In the genomic region with DNA sequence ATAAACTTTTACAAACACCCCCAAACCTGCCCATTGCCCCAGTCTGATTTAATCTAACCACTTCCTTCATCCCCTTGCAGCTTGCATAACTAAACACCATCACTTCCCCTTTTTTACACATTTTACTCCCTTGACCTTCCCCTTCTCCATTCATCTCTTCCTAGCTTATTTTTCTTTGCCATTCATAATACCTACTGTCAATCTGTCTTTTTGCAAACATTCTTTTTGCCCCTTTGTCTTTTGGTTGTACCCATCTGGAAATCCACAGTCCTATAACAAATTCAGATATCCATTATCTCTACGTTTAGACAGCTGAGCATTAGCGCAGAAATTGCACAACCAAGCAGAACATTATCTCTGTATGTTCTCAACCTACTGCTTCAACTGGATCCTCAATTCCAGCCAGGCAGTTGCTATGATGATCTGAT, we compare ENCODE assay signal across 10 cellular contexts. TPM values are rescaled to one million over a fixed set of nuclear protein-coding genes. Genes with fewer than 3 reads are reported as not detected.
DNase-seq lines count a peak whose midpoint lies in the region; ATAC-seq and TF ChIP-seq lines count a peak whose summit lies in the region.
"Had no signal": no experiment of that assay in that cellular context is flagged by ENCODE, and none has a peak within 500 bp of the region (broad histone marks: within the 10 kb centered on the region; RNA-seq: fewer than 3 reads in every experiment).

No MANE protein-coding gene starts in this region.

- no peak for DNase-seq in activated CD8-positive, alpha-beta T cell treated with anti-CD3 and anti-CD28 coated beads, Interleukin-2, amount 10 ng/mL, durations not matched to agents 7 days and 5 days
- DNase-seq in activated CD8-positive, alpha-beta T cell treated with anti-CD3 and anti-CD28 coated beads for 36 hours = no peak
- peak; percentile 76 for DNase-seq in OCI-M2 (lab: John Stamatoyannopoulos, UW; ENCODE audit: unreplicated experiment)
- no peak for DNase-seq in NCI-H774 (lab: John Stamatoyannopoulos, UW)
- no peak for DNase-seq in chondrocyte (ENCODE audit: low spot score)
- no peak for DNase-seq in T-helper 2 cell
- DNase-seq: activated naive CD4-positive, alpha-beta T cell treated with anti-CD3 and anti-CD28 coated beads, Interleukin-2, amount 10 ng/mL, durations not matched to agents 7 days and 5 days; effector memory CD4-positive, alpha-beta T cell had no signal

- no peak for TF ChIP-seq CTCF in activated CD8-positive, alpha-beta T cell treated with anti-CD3 and anti-CD28 coated beads for 36 hours (IDR thresholded peaks at IDR 0.05)
- TF ChIP-seq CTCF in chondrocyte (IDR thresholded peaks at IDR 0.05) = no peak

- H3K36me3 Mint-ChIP-seq in activated CD8-positive, alpha-beta T cell treated with anti-CD3 and anti-CD28 coated beads, Interleukin-2, amount 10 ng/mL, durations not matched to agents 7 days and 5 days (ENCODE audit: low read depth) = no peaks in the 10 kb centered on the region
- no peaks in the 10 kb centered on the region for H3K36me3 Mint-ChIP-seq in activated CD8-positive, alpha-beta T cell treated with anti-CD3 and anti-CD28 coated beads for 36 hours (ENCODE audit: low read depth)
- H3K36me3 Mint-ChIP-seq in chondrocyte (ENCODE audit: low read depth) = no peaks in the 10 kb centered on the region
- H3K36me3 Mint-ChIP-seq: activated naive CD4-positive, alpha-beta T cell treated with anti-CD3 and anti-CD28 coated beads, Interleukin-2, amount 10 ng/mL, durations not matched to agents 7 days and 5 days had no signal

- CTCF ChIA-PET in activated CD8-positive, alpha-beta T cell treated with anti-CD3 and anti-CD28 coated beads, Interleukin-2, amount 10 ng/mL, durations not matched to agents 7 days and 5 days (lab: Charles Lee) = no interaction called here
- CTCF ChIA-PET in activated CD8-positive, alpha-beta T cell treated with anti-CD3 and anti-CD28 coated beads for 36 hours (lab: Charles Lee) = no interaction called here

- POLR2A ChIA-PET in activated CD8-positive, alpha-beta T cell treated with anti-CD3 and anti-CD28 coated beads, Interleukin-2, amount 10 ng/mL, durations not matched to agents 7 days and 5 days (lab: Charles Lee) = no interaction called here
- POLR2A ChIA-PET in activated CD8-positive, alpha-beta T cell treated with anti-CD3 and anti-CD28 coated beads for 36 hours (lab: Charles Lee) = interaction anchor here (1.0 kb wide), 1 partner anchor 13 kb away, joined by 3 read pairs; no protein-coding TSS in a partner anchor

- peak overlapping the region; percentile 6 for H3K27ac Mint-ChIP-seq in activated CD8-positive, alpha-beta T cell treated with anti-CD3 and anti-CD28 coated beads, Interleukin-2, amount 10 ng/mL, durations not matched to agents 7 days and 5 days
- H3K27ac Mint-ChIP-seq in activated CD8-positive, alpha-beta T cell treated with anti-CD3 and anti-CD28 coated beads for 36 hours = no peak overlapping the region
- H3K27ac Mint-ChIP-seq in chondrocyte (ENCODE audit: unreplicated experiment) = no peak overlapping the region
- H3K27ac Mint-ChIP-seq: activated naive CD4-positive, alpha-beta T cell treated with anti-CD3 and anti-CD28 coated beads, Interleukin-2, amount 10 ng/mL, durations not matched to agents 7 days and 5 days had no signal

- peak; percentile 44 for ATAC-seq in activated CD8-positive, alpha-beta T cell treated with anti-CD3 and anti-CD28 coated beads, Interleukin-2, amount 10 ng/mL, durations not matched to agents 7 days and 5 days
- ATAC-seq in activated CD8-positive, alpha-beta T cell treated with anti-CD3 and anti-CD28 coated beads for 36 hours = no peak
- peak; percentile 85 for ATAC-seq in HG03095 (IDR thresholded peaks at IDR 0.05; ENCODE audit: unreplicated experiment)
- ATAC-seq in GM21423 (IDR thresholded peaks at IDR 0.05; ENCODE audit: unreplicated experiment) = no peak

- H3K9me3 Mint-ChIP-seq in activated CD8-positive, alpha-beta T cell treated with anti-CD3 and anti-CD28 coated beads, Interleukin-2, amount 10 ng/mL, durations not matched to agents 7 days and 5 days (ENCODE audit: insufficient read depth) = peaks cover 5% of the 10 kb centered on the region
- no peaks in the 10 kb centered on the region for H3K9me3 Mint-ChIP-seq in activated CD8-positive, alpha-beta T cell treated with anti-CD3 and anti-CD28 coated beads for 36 hours
- peaks cover 9% of the 10 kb centered on the region for H3K9me3 Mint-ChIP-seq in chondrocyte (ENCODE audit: low read depth)
- H3K9me3 Mint-ChIP-seq: activated naive CD4-positive, alpha-beta T cell treated with anti-CD3 and anti-CD28 coated beads, Interleukin-2, amount 10 ng/mL, durations not matched to agents 7 days and 5 days had no signal

- H3K4me1 Mint-ChIP-seq in activated CD8-positive, alpha-beta T cell treated with anti-CD3 and anti-CD28 coated beads, Interleukin-2, amount 10 ng/mL, durations not matched to agents 7 days and 5 days (ENCODE audit: low read depth) = peaks cover 18% of the 10 kb centered on the region
- peaks cover 11% of the 10 kb centered on the region for H3K4me1 Mint-ChIP-seq in activated CD8-positive, alpha-beta T cell treated with anti-CD3 and anti-CD28 coated beads for 36 hours (ENCODE audit: low read depth)
- H3K4me1 Mint-ChIP-seq in chondrocyte (ENCODE audit: low read depth) = no peaks in the 10 kb centered on the region

- no peak overlapping the region for H3K4me3 Mint-ChIP-seq in activated CD8-positive, alpha-beta T cell treated with anti-CD3 and anti-CD28 coated beads, Interleukin-2, amount 10 ng/mL, durations not matched to agents 7 days and 5 days
- H3K4me3 Mint-ChIP-seq in activated CD8-positive, alpha-beta T cell treated with anti-CD3 and anti-CD28 coated beads for 36 hours = no peak overlapping the region
- H3K4me3 Mint-ChIP-seq in chondrocyte (ENCODE audit: unreplicated experiment) = no peak overlapping the region
- H3K4me3 Mint-ChIP-seq: activated naive CD4-positive, alpha-beta T cell treated with anti-CD3 and anti-CD28 coated beads, Interleukin-2, amount 10 ng/mL, durations not matched to agents 7 days and 5 days had no signal

- H3K27me3 Mint-ChIP-seq in activated CD8-positive, alpha-beta T cell treated with anti-CD3 and anti-CD28 coated beads, Interleukin-2, amount 10 ng/mL, durations not matched to agents 7 days and 5 days (ENCODE audit: low read depth) = peaks cover 30% of the 10 kb centered on the region
- peaks cover 11% of the 10 kb centered on the region for H3K27me3 Mint-ChIP-seq in activated CD8-positive, alpha-beta T cell treated with anti-CD3 and anti-CD28 coated beads for 36 hours
- peaks cover 9% of the 10 kb centered on the region for H3K27me3 Mint-ChIP-seq in chondrocyte (ENCODE audit: low read depth)

- intact Hi-C loops in activated CD8-positive, alpha-beta T cell treated with anti-CD3 and anti-CD28 coated beads for 36 hours (cut with micrococcal nuclease) = no loop called here

RNA-seq across cellular contexts. Expression of a gene that starts 51.2 kb away (rescaled TPM):
- 1 to 10 TPM; 2.3 to 2.9 TPM for total RNA-seq in activated CD8-positive, alpha-beta T cell treated with anti-CD3 and anti-CD28 coated beads, Interleukin-2, amount 10 ng/mL, durations not matched to agents 7 days and 5 days
- 1 to 10 TPM; 2.6 to 3.3 TPM for total RNA-seq in activated CD8-positive, alpha-beta T cell treated with anti-CD3 and anti-CD28 coated beads for 36 hours
- total RNA-seq in chondrocyte = 0.82 to 0.97 TPM in 2 of 3 replicates, not detected in the other

RNA-seq across cellular contexts. Expression of a gene that starts 51.5 kb away (rescaled TPM):
- total RNA-seq in activated CD8-positive, alpha-beta T cell treated with anti-CD3 and anti-CD28 coated beads, Interleukin-2, amount 10 ng/mL, durations not matched to agents 7 days and 5 days = 10 to 100 TPM; 16.9 to 17.6 TPM
- 10 to 100 TPM; 34.2 to 35.5 TPM for total RNA-seq in activated CD8-positive, alpha-beta T cell treated with anti-CD3 and anti-CD28 coated beads for 36 hours
- 11.5 to 14.7 TPM (median 11.9 TPM) in 3 replicates for total RNA-seq in chondrocyte

Comparison
In these comparisons a context has a peak if more than half of its experiments do, and no peak if none do; other contexts are left out.
1. ATAC-seq: peak in activated CD8-positive, alpha-beta T cell treated with anti-CD3 and anti-CD28 coated beads, Interleukin-2, amount 10 ng/mL, durations not matched to agents 7 days and 5 days (single experiment) and HG03095 (single experiment); none in activated CD8-positive, alpha-beta T cell treated with anti-CD3 and anti-CD28 coated beads for 36 hours (single experiment) and GM21423 (single experiment).